ENCODE assay signal across 8 cellular contexts in the genomic region with DNA sequence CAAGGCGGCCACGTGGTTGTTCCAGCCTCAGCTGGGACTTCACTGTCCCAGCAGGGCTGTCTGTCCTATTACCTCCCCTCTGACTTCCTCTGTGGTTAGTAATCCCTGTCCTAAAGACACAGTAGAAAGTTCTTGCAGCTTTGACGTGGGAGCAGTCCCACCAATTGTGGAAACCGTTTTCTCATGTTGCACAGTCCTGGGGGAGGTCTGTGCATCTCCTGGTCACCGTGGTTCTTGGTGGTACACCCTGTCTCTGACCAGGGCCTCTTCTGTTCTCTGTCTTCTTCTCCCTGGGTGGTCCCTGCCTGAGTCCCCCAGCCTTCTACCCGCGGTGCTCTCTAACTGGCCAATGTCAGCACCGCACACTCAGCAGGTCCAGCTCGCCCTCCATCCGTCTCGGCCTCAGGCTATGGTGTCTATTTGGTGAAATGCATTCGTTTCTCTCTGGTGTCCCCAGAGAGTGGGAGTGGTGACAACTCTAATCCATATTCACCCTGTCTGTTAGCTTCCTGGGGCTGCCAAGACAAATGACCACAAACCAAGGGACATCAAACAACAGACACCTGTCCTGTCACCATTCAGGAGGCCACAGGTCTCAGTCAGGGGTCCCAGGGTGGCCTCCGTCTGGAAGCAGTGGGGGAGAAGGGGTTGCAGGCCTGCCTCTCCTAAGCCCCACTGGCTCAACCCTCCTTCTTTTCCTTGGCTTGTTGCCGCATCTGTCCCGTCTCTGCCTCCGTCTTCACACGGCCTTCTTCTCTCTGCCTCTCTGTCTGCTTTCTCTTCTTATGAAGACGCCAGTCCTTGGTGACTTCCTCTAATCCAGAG.
DNase-seq lines count a peak whose midpoint lies in the region; ATAC-seq and TF ChIP-seq lines count a peak whose summit lies in the region.

No MANE protein-coding gene starts in this region.

- H3K36me3 ChIP-seq in H7 (replicated peaks; ENCODE audit: control insufficient read depth, insufficient read depth, low read length): peaks cover 6% of the 10 kb centered on the region
- peaks cover 0 to 10% of the 10 kb centered on the region in 2 donors for H3K36me3 ChIP-seq in body of pancreas (replicated peaks in 1 of 2; ENCODE audit: insufficient read depth in 1 of 2, low read depth in 2 of 2)

- ATAC-seq in body of pancreas (no peak), HG03460 (IDR thresholded peaks at IDR 0.05; ENCODE audit: unreplicated experiment) (no peak), HG03108 (IDR thresholded peaks at IDR 0.05; ENCODE audit: unreplicated experiment) (no peak), GM18861 (IDR thresholded peaks at IDR 0.05; ENCODE audit: unreplicated experiment) (no peak)

- TF ChIP-seq POLR2A in body of pancreas (IDR thresholded peaks at IDR 0.05): no peak

- no peak overlapping the region for H3K4me3 ChIP-seq in H7 (ENCODE audit: insufficient read depth, low read depth, low read length)
- H3K4me3 ChIP-seq in body of pancreas: no peak overlapping the region
- H3K4me3 ChIP-seq in skeletal muscle cell (ENCODE audit: low read depth, low read length): no peak overlapping the region

- H3K27me3 ChIP-seq in H7 (ENCODE audit: control insufficient read depth, insufficient read depth, low read length) (no peaks in the 10 kb centered on the region), body of pancreas (no peaks in the 10 kb centered on the region)

- H3K27ac ChIP-seq in body of pancreas: peak overlapping the region; percentile 96 to 99 (median 96)

- no peaks in the 10 kb centered on the region for H3K9me3 ChIP-seq in body of pancreas

- WGBS in body of pancreas, 2 donors: 67 to 75% methylated on average over 18 of the region's 18 CpGs

- intact Hi-C loops in body of pancreas (cut with DNase I): no loop called here

- DNase-seq in H7: peak; percentile 14
- DNase-seq in body of pancreas: no peak
- peak; percentile 29 for DNase-seq in iris pigment epithelial cell (ENCODE audit: low read depth)
- peak; percentile 20 for DNase-seq in skeletal muscle cell (ENCODE audit: low read depth)
- no peak for DNase-seq in RKO (ENCODE audit: low spot score)

- peaks cover 75% of the 10 kb centered on the region for H3K4me1 ChIP-seq in body of pancreas

- no peak for TF ChIP-seq CTCF in body of pancreas (IDR thresholded peaks at IDR 0.05)

Comparison
In these comparisons a context has a peak if more than half of its experiments do, and no peak if none do; other contexts are left out.
1. DNase-seq: peak in H7 (single experiment), iris pigment epithelial cell (single experiment) and skeletal muscle cell (single experiment); none in body of pancreas (0 of 4) and RKO (single experiment).